10 cellular contexts compared by ENCODE assay signal in the genomic region with DNA sequence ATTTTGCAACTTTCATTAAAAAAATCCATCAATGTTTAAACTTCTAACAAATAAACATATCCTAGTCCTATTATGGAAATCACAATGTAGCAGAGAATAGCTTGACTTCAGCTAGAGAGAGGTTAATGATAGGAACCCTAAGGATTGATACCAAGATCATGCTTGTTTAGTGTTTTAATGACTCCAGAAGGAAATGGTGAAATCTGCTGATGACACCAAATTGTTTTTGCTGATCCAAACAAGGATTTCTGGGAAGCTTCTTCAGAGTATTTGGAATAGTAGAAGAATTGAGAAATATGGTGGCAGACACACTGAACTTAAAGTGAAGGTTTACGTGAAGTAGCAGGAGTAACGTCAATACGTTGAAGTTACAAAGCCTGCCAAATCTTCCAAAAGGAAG.
DNase-seq lines count a peak whose midpoint lies in the region; ATAC-seq and TF ChIP-seq lines count a peak whose summit lies in the region.
"Had no signal": no experiment of that assay in that cellular context is flagged by ENCODE, and none has a peak within 500 bp of the region (broad histone marks: within the 10 kb centered on the region; RNA-seq: fewer than 3 reads in every experiment).

No MANE protein-coding gene starts in this region.

- TF ChIP-seq CTCF in LNCaP clone FGC (IDR thresholded peaks at IDR 0.05; ENCODE audit: control insufficient read depth, extremely low read depth, insufficient read depth), result no peak

- H3K36me3 ChIP-seq in duodenal mucosa (ENCODE audit: control insufficient read depth in 1 of 2, insufficient read depth in 2 of 2, low read length in 2 of 2) (no peaks in the 10 kb centered on the region), mucosa of rectum (ENCODE audit: control insufficient read depth in 2 of 2, insufficient read depth in 2 of 2, low read length in 2 of 2) (no peaks in the 10 kb centered on the region), subcutaneous abdominal adipose tissue (ENCODE audit: control insufficient read depth in 5 of 5, insufficient read depth in 5 of 5, low read length in 5 of 5) (no peaks in the 10 kb centered on the region), MG63 (no peaks in the 10 kb centered on the region)

- no peaks in the 10 kb centered on the region for H3K27me3 ChIP-seq in duodenal mucosa (ENCODE audit: control insufficient read depth in 1 of 2, insufficient read depth in 2 of 2, low read length in 2 of 2)
- H3K27me3 ChIP-seq in mucosa of rectum (ENCODE audit: control insufficient read depth in 2 of 2, insufficient read depth in 2 of 2, low read length in 2 of 2), result no peaks in the 10 kb centered on the region
- no peaks in the 10 kb centered on the region for H3K27me3 ChIP-seq in subcutaneous abdominal adipose tissue (ENCODE audit: control insufficient read depth in 5 of 5, insufficient read depth in 4 of 5, low read length in 5 of 5)
- no peaks in the 10 kb centered on the region for H3K27me3 ChIP-seq in MG63

- DNase-seq in LNCaP clone FGC (ENCODE audit: low read depth) (no peak), KG1 (lab: John Stamatoyannopoulos, UW) (no peak), MG63 (no peak)
- DNase-seq: activated CD4-positive, alpha-beta T cell treated with anti-CD3 and anti-CD28 coated beads for 4 hours; NCI-H446 treated with DMSO at 0.1 percent for 48 hours had no signal

- H3K4me1 ChIP-seq in duodenal mucosa (ENCODE audit: control insufficient read depth in 1 of 2, insufficient read depth in 2 of 2, low read length in 2 of 2) (peaks cover 24 to 46% of the 10 kb centered on the region in 2 donors), mucosa of rectum (ENCODE audit: control insufficient read depth in 2 of 2, insufficient read depth in 2 of 2, low read length in 2 of 2) (peaks cover 17 to 23% of the 10 kb centered on the region in 2 donors), subcutaneous abdominal adipose tissue (ENCODE audit: control insufficient read depth in 5 of 5, insufficient read depth in 5 of 5, low read length in 5 of 5) (peaks cover 12 to 41% (median 35%) of the 10 kb centered on the region in 5 donors)

- no peak overlapping the region for H3K9ac ChIP-seq in duodenal mucosa (ENCODE audit: low read depth in 1 of 2, low read length in 2 of 2)
- H3K9ac ChIP-seq in mucosa of rectum (ENCODE audit: low read depth in 1 of 2, low read length in 2 of 2), result no peak overlapping the region
- H3K9ac ChIP-seq in subcutaneous abdominal adipose tissue (ENCODE audit: low read length in 5 of 5), result peak overlapping the region in 3 of 5 donors; percentile 57 to 91 (median 72)

- H3K27ac ChIP-seq in duodenal mucosa (ENCODE audit: low read depth, low read length), result peak overlapping the region; percentile 33
- H3K27ac ChIP-seq in mucosa of rectum (ENCODE audit: low read depth in 2 of 2, low read length in 2 of 2), result peak overlapping the region; percentile 38 to 60
- peak overlapping the region; percentile 97 for H3K27ac ChIP-seq in subcutaneous abdominal adipose tissue (ENCODE audit: low read depth, low read length)

- no peak for ATAC-seq in GM18909 (IDR thresholded peaks at IDR 0.05; ENCODE audit: poor library complexity, unreplicated experiment)
- ATAC-seq in HG02973 (IDR thresholded peaks at IDR 0.05; ENCODE audit: unreplicated experiment), result no peak

- H3K9me3 ChIP-seq in duodenal mucosa (ENCODE audit: control insufficient read depth in 1 of 2, low read length in 2 of 2) (no peaks in the 10 kb centered on the region), mucosa of rectum (ENCODE audit: control insufficient read depth in 2 of 2, low read length in 2 of 2) (no peaks in the 10 kb centered on the region), subcutaneous abdominal adipose tissue (ENCODE audit: control insufficient read depth in 5 of 5, low read length in 5 of 5) (no peaks in the 10 kb centered on the region), MG63 (no peaks in the 10 kb centered on the region)

- peak overlapping the region; percentile 27 for H3K4me3 ChIP-seq in LNCaP clone FGC (ENCODE audit: low read depth, low read length)
- H3K4me3 ChIP-seq in duodenal mucosa (ENCODE audit: low read depth in 1 of 2, low read length in 2 of 2), result no peak overlapping the region
- no peak overlapping the region for H3K4me3 ChIP-seq in mucosa of rectum (ENCODE audit: low read length in 2 of 2)
- H3K4me3 ChIP-seq in subcutaneous abdominal adipose tissue (ENCODE audit: low read depth in 1 of 5, low read length in 5 of 5), result no peak overlapping the region
- no peak overlapping the region for H3K4me3 ChIP-seq in MG63

Comparison
In these comparisons a context has a peak if more than half of its experiments do, and no peak if none do; other contexts are left out.
1. H3K27ac ChIP-seq: peak in every context shown above with its lines; median percentile 97 in subcutaneous abdominal adipose tissue; 49 in mucosa of rectum; 33 in duodenal mucosa.
2. H3K9ac ChIP-seq: peak in subcutaneous abdominal adipose tissue (3 of 5); none in duodenal mucosa (0 of 2) and mucosa of rectum (0 of 2).